9 cellular contexts compared by ENCODE assay signal in the genomic region with DNA sequence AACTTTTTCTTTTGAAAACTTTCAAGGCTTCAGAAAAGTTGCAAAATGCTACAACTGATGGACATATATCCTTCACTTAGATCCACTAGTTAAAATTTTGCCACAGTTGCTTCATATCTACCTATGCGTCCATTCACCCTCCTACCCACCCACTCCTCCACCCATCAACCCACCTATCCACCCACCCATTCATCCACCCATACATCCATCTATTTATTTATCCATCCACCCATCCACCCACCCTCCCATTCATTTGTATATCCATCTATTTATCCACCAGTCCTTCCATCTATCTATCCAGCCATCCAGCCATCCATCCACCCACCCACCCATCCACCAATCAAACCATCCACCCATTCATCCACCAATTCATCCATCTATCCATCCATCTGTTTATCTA. TPM values are rescaled to one million over a fixed set of nuclear protein-coding genes. Genes with fewer than 3 reads are reported as not detected.
"Had no signal": no experiment of that assay in that cellular context is flagged by ENCODE, and none has a peak within 500 bp of the region (broad histone marks: within the 10 kb centered on the region; RNA-seq: fewer than 3 reads in every experiment).

No MANE protein-coding gene starts in this region.

- FAIRE-seq: G401.6, GM12878, GM12891, GM12892, GM18507, GM19239 had no signal

- ATAC-seq: GM12878 had no signal

- DNase-seq: GDM1, GF-D8 had no signal

- H3K4me3 ChIP-seq: GM12878 had no signal

RNA-seq across cellular contexts. Expression of gene BPIFB4, which starts 13.6 kb away (rescaled TPM):
- total RNA-seq: G401, GM12878 had no signal

RNA-seq across cellular contexts. Expression of gene BPIFB3, which starts 39.4 kb away (rescaled TPM):
- total RNA-seq: G401, GM12878 had no signal
- polyA plus RNA-seq: GM12878 had no signal
